ENCODE assay signal across 8 cellular contexts in genomic region chr11:125902315-125902926, GRCh38. TPM values are rescaled to one million over a fixed set of nuclear protein-coding genes. Genes with fewer than 3 reads are reported as not detected.
DNase-seq lines count a peak whose midpoint lies in the region; ATAC-seq, FAIRE-seq and TF ChIP-seq lines count a peak whose summit lies in the region.

No MANE protein-coding gene starts in this region.

- H3K4me3 ChIP-seq in WI38 (ENCODE audit: low read depth, low read length) (peak overlapping the region; percentile 86), small intestine (ENCODE audit: low read depth in 1 of 2, low read length in 2 of 2) (peak overlapping the region; percentile 49 to 60)

- ATAC-seq in left ventricle myocardium superior (peak; percentile 33), HG02840 (IDR thresholded peaks at IDR 0.05; ENCODE audit: low FRiP score, unreplicated experiment) (no peak)

- FAIRE-seq in small intestine (lab: Jason Lieb, UNC): no peak

- H3K4me1 Mint-ChIP-seq in HFFc6 (ENCODE audit: low read depth): peaks cover 32% of the 10 kb centered on the region

- H3K27ac Mint-ChIP-seq in HFFc6: peak overlapping the region; percentile 80

- peaks cover 19% of the 10 kb centered on the region for H3K27me3 Mint-ChIP-seq in HFFc6 (ENCODE audit: insufficient read depth)

- no peaks in the 10 kb centered on the region for H3K9me3 Mint-ChIP-seq in HFFc6

- H3K36me3 Mint-ChIP-seq in HFFc6 (ENCODE audit: low read depth): peaks cover 30% of the 10 kb centered on the region

- peaks cover 2 to 7% of the 10 kb centered on the region in 2 donors for H3K27me3 ChIP-seq in small intestine (ENCODE audit: control insufficient read depth in 2 of 2, insufficient read depth in 2 of 2, low read length in 2 of 2)

- H3K27ac ChIP-seq in small intestine (ENCODE audit: low read depth in 1 of 2, low read length in 1 of 2): peak overlapping the region; percentile 0 to 70

- WGBS in small intestine, 3 donors: 45 to 51% (median 45%) methylated on average over 19 of the region's 19 CpGs

- peaks cover 8 to 11% of the 10 kb centered on the region in 2 donors for H3K4me1 ChIP-seq in small intestine (ENCODE audit: control insufficient read depth in 2 of 2, insufficient read depth in 1 of 2, low read depth in 1 of 2, low read length in 1 of 2)

- TF ChIP-seq CTCF in HFFc6 (IDR thresholded peaks at IDR 0.05) (no peak), WI38 (IDR thresholded peaks at IDR 0.05; ENCODE audit: low read depth, low read length) (no peak)

- intact Hi-C loops in left ventricle myocardium superior (cut with micrococcal nuclease): no loop called here

- H3K9me3 ChIP-seq in small intestine (ENCODE audit: control insufficient read depth, low read depth): peaks cover 2% of the 10 kb centered on the region

- DNase-seq in HFFc6 (no peak), left ventricle myocardium superior (no peak), small intestine (no peak), NCI-H146 (lab: John Stamatoyannopoulos, UW) (no peak), NCI-H2196 (lab: John Stamatoyannopoulos, UW; ENCODE audit: unreplicated experiment) (no peak)
- no peak for DNase-seq in stimulated activated CD4-positive, alpha-beta T cell treated with anti-CD3 and anti-CD28 coated beads, Interleukin-15, amount 100 ng/mL, for 24 hours

- peaks cover 2% of the 10 kb centered on the region in 2 donors for H3K36me3 ChIP-seq in small intestine (ENCODE audit: control insufficient read depth in 2 of 2, insufficient read depth in 2 of 2, low read length in 2 of 2)

- peak overlapping the region; percentile 99 for H3K4me3 Mint-ChIP-seq in HFFc6

RNA-seq across cellular contexts. Expression of gene PUS3, which starts 0.6 kb away (rescaled TPM):
- 10 to 100 TPM in 3 of 6 experiments, 1 to 10 TPM in 3; 7.5 to 13.6 (median 10.3) TPM for total RNA-seq in HFFc6 (2021; fragmentation: NEBNext Ultra II Directional; extraction: Animal tissue kit (Norgen Biotek cat#: 25700))
- 7.1 TPM for total RNA-seq in left ventricle myocardium superior
- polyA plus RNA-seq in small intestine: 10 to 100 TPM; 10.3 to 12.7 (median 11.3) TPM

RNA-seq across cellular contexts. Expression of gene DDX25, which starts 1.9 kb away (rescaled TPM):
- total RNA-seq in HFFc6 (2021; fragmentation: NEBNext Ultra II Directional; extraction: Animal tissue kit (Norgen Biotek cat#: 25700)): not detected
- total RNA-seq in left ventricle myocardium superior: not detected
- under 1 TPM in 2 of 3 donors, not detected in 1; 0.63 to 0.81 TPM for polyA plus RNA-seq in small intestine

RNA-seq across cellular contexts. Expression of gene HYLS1, which starts 15.0 kb away (rescaled TPM):
- 10 to 100 TPM in 4 of 6 experiments, 1 to 10 TPM in 2; 5.7 to 13.5 (median 12.7) TPM for total RNA-seq in HFFc6 (2021; fragmentation: NEBNext Ultra II Directional; extraction: Animal tissue kit (Norgen Biotek cat#: 25700))
- total RNA-seq in left ventricle myocardium superior: 5.2 TPM
- 1 to 10 TPM; 4.3 to 7.4 (median 4.6) TPM for polyA plus RNA-seq in small intestine

RNA-seq across cellular contexts. Expression of gene VSIG10L2, which starts 43.4 kb away (rescaled TPM):
- not detected for total RNA-seq in HFFc6 (2021; fragmentation: NEBNext Ultra II Directional; extraction: Animal tissue kit (Norgen Biotek cat#: 25700))
- not detected for total RNA-seq in left ventricle myocardium superior
- under 1 TPM in 1 of 3 donors, not detected in 2; 0.10 TPM for polyA plus RNA-seq in small intestine
